ENCODE assay signal across 17 cellular contexts in genomic region chr1:168734271-168734670, GRCh38. TPM values are rescaled to one million over a fixed set of nuclear protein-coding genes. Genes with fewer than 3 reads are reported as not detected.
DNase-seq lines count a peak whose midpoint lies in the region; ATAC-seq and TF ChIP-seq lines count a peak whose summit lies in the region.
"Had no signal": no experiment of that assay in that cellular context is flagged by ENCODE, and none has a peak within 500 bp of the region (broad histone marks: within the 10 kb centered on the region; RNA-seq: fewer than 3 reads in every experiment).

No MANE protein-coding gene starts in this region.

- H3K27me3 ChIP-seq in SK-N-SH (ENCODE audit: insufficient read depth) (no peaks in the 10 kb centered on the region), testis (no peaks in the 10 kb centered on the region)
- H3K27me3 ChIP-seq: BLaER1 had no signal

- WGBS in SK-N-SH (ENCODE audit: low lambda C conversion rate) = 70% methylated on average over 3 of the region's 3 CpGs
- WGBS in testis, 2 donors = 49 to 68% methylated on average over 3 of the region's 3 CpGs

- CTCF ChIA-PET in SK-N-SH (lab: Yijun Ruan, JAX) = interaction anchor here (1.0 to 1.7 kb wide), 3 partner anchors 10 to 131 kb away, joined by 3 to 9 read pairs (median 4); no protein-coding TSS in a partner anchor

- no peaks in the 10 kb centered on the region for H3K9me2 ChIP-seq in SK-N-SH

- intact Hi-C loops in testis (cut with DNase I; ENCODE audit: low total_unique reads) = no loop called here

- DNase-seq in SK-N-SH (no peak), cerebellum (ENCODE audit: low spot score) (peak; percentile 16), left lobe of liver (ENCODE audit: low spot score) (peak; percentile 86), testis (peak; percentile 23)
- DNase-seq: 8988T; DMS 273 treated with DMSO at 0.1 percent for 48 hours; KG1; NCI-H2029; NCI-H524; NK-92 treated with Interleukin-12 subunit alpha and Interleukin-12 subunit beta, amount 100 ng/mL, for 24 hours had no signal

- no peaks in the 10 kb centered on the region for H3K36me3 ChIP-seq in SK-N-SH (replicated peaks in 1 of 2; ENCODE audit: control insufficient read depth in 1 of 2, insufficient read depth in 2 of 2, low read length in 1 of 2)
- no peaks in the 10 kb centered on the region for H3K36me3 ChIP-seq in testis (ENCODE audit: low read depth, missing control alignments)
- H3K36me3 ChIP-seq: BLaER1 had no signal

- no peaks in the 10 kb centered on the region for H4K20me1 ChIP-seq in SK-N-SH (ENCODE audit: insufficient read depth)
- H4K20me1 ChIP-seq: BLaER1 had no signal

- no peak for TF ChIP-seq EP300 in SK-N-SH (IDR thresholded peaks at IDR 0.05; ENCODE audit: borderline replicate concordance in 1 of 2, low read depth in 1 of 2, low read length in 1 of 2)

- no peak for TF ChIP-seq CTCF in SK-N-SH (IDR thresholded peaks at IDR 0.05)
- no peak for TF ChIP-seq CTCF in testis (IDR thresholded peaks at IDR 0.05)

- H3K9ac ChIP-seq in SK-N-SH = no peak overlapping the region
- H3K9ac ChIP-seq: BLaER1 had no signal

- TF ChIP-seq RAD21 in SK-N-SH (IDR thresholded peaks at IDR 0.05; ENCODE audit: low read length) = no peak

- no peaks in the 10 kb centered on the region for H3F3A ChIP-seq in SK-N-SH (replicated peaks; ENCODE audit: insufficient read depth)

- H3K4me1 ChIP-seq in SK-N-SH (ENCODE audit: control insufficient read depth in 1 of 2, insufficient read depth in 2 of 2, low read depth in 1 of 2, low read length in 1 of 2) (peaks cover 0 to 27% of the 10 kb centered on the region in 2 experiments; a peak in 2 of 4 replicates), testis (no peaks in the 10 kb centered on the region)
- H3K4me1 ChIP-seq: BLaER1 had no signal

- TF ChIP-seq POLR2A in testis (IDR thresholded peaks at IDR 0.05) = no peak

- H3K4me2 ChIP-seq in SK-N-SH = no peak overlapping the region
- H3K4me2 ChIP-seq: BLaER1 had no signal

- H3K4me3 ChIP-seq in SK-N-SH (ENCODE audit: low read depth in 2 of 2, low read length in 1 of 2) (no peak overlapping the region), testis (no peak overlapping the region)
- H3K4me3 ChIP-seq: BLaER1 had no signal

- no peaks in the 10 kb centered on the region for H3K79me2 ChIP-seq in SK-N-SH (ENCODE audit: insufficient read depth)

- ATAC-seq in SK-N-SH treated with all-trans-retinoic acid at 6 μM for 48 hours (peak; percentile 19; the same call in 1 of the 3 replicates), left lobe of liver (peak; percentile 97), GM21360 (IDR thresholded peaks at IDR 0.05; ENCODE audit: unreplicated experiment) (no peak), HG02885 (IDR thresholded peaks at IDR 0.05; ENCODE audit: poor library complexity, unreplicated experiment) (no peak), HG02852 (IDR thresholded peaks at IDR 0.05; ENCODE audit: unreplicated experiment) (no peak)

- H3K27ac ChIP-seq in SK-N-SH (ENCODE audit: low read depth in 2 of 2, low read length in 1 of 2) (0 out of 4 replicates have a peak overlapping the region, but pooled peaks of 1 of the 2 experiments have one; percentile 3), testis (no peak overlapping the region)
- H3K27ac ChIP-seq: BLaER1, RWPE1 had no signal

- POLR2A ChIA-PET in SK-N-SH (lab: Yijun Ruan, JAX) = no interaction called here

- H3K9me3 ChIP-seq in SK-N-SH (no peaks in the 10 kb centered on the region), testis (no peaks in the 10 kb centered on the region)
- H3K9me3 ChIP-seq: BLaER1 had no signal

- no peak overlapping the region for H2AFZ ChIP-seq in SK-N-SH (ENCODE audit: low read depth)

TF ChIP-seq in SK-N-SH treated with all-trans-retinoic acid at 6 μM for 48 hours, 23 proteins besides CTCF, POLR2A, EP300 and RAD21:
- TF ChIP-seq ZC3H10 (CRISPR knock-in tag; IDR thresholded peaks at IDR 0.05) = no peak
- TF ChIP-seq BACH2 (CRISPR knock-in tag; IDR thresholded peaks at IDR 0.05; ENCODE audit: borderline replicate concordance) = no peak
- no peak for TF ChIP-seq ZNF565 (CRISPR knock-in tag; conservative IDR thresholded peaks at IDR 0.05; ENCODE audit: low read depth)
- TF ChIP-seq CREB5 (CRISPR knock-in tag; IDR thresholded peaks at IDR 0.05; ENCODE audit: low read depth) = no peak
- TF ChIP-seq ZNF70 (CRISPR knock-in tag; IDR thresholded peaks at IDR 0.05) = no peak
- TF ChIP-seq TCF4 (CRISPR knock-in tag; IDR thresholded peaks at IDR 0.05; ENCODE audit: borderline replicate concordance) = no peak
- no peak for TF ChIP-seq RARB (CRISPR knock-in tag; IDR thresholded peaks at IDR 0.05)
- no peak for TF ChIP-seq SNAI2 (CRISPR knock-in tag; IDR thresholded peaks at IDR 0.05)
- TF ChIP-seq POU6F1 (CRISPR knock-in tag; IDR thresholded peaks at IDR 0.05; ENCODE audit: borderline replicate concordance, low read depth) = no peak
- no peak for TF ChIP-seq ISL1 (CRISPR knock-in tag; IDR thresholded peaks at IDR 0.05)
- TF ChIP-seq PPARA (CRISPR knock-in tag; IDR thresholded peaks at IDR 0.05; ENCODE audit: borderline replicate concordance) = no peak
TF ChIP-seq in SK-N-SH treated with all-trans-retinoic acid at 6 μM for 48 hours: peak in this region for 0.

TF ChIP-seq in SK-N-SH, 30 proteins besides CTCF, POLR2A, EP300 and RAD21:
- TF ChIP-seq ZBTB33 (IDR thresholded peaks at IDR 0.05; ENCODE audit: borderline replicate concordance, low read depth) (no peak), RCOR1 (IDR thresholded peaks at IDR 0.05; ENCODE audit: low read length) (no peak), FOSL2 (IDR thresholded peaks at IDR 0.05; ENCODE audit: borderline replicate concordance, low read depth) (no peak), YY1 (IDR thresholded peaks at IDR 0.05; ENCODE audit: low read depth) (no peak)

RNA-seq across cellular contexts. Expression of gene DPT, which starts 5.3 kb away (rescaled TPM):
- polyA plus RNA-seq in SK-N-SH (2012; rRNA removed) (0.05 and 0.32 TPM in 2 replicates), testis (ENCODE audit: insufficient read depth, low read depth, low replicate concordance) (78.7 TPM)
- polyA plus RNA-seq in SK-N-SH (2012; cell fraction: cytosol; rRNA removed) = 0.27 and 0.38 TPM in 2 replicates
- 0.08 and 0.16 TPM in 2 replicates for polyA plus RNA-seq in SK-N-SH (2012; cell fraction: nucleus; rRNA removed)
- total RNA-seq in cerebellum (0.27 TPM), left lobe of liver (1.3 TPM), testis (1 to 10 TPM; 6.9 to 8.2 TPM)
- total RNA-seq: SK-MEL-5 had no signal

Comparison
In these comparisons a context has a peak if more than half of its experiments do, and no peak if none do; other contexts are left out.
1. ATAC-seq: peak in SK-N-SH treated with all-trans-retinoic acid at 6 μM for 48 hours (single experiment) and left lobe of liver (single experiment); none in GM21360 (single experiment), HG02885 (single experiment) and HG02852 (single experiment).